Comparison of ENCODE assay signal across 9 cellular contexts in the genomic region with DNA sequence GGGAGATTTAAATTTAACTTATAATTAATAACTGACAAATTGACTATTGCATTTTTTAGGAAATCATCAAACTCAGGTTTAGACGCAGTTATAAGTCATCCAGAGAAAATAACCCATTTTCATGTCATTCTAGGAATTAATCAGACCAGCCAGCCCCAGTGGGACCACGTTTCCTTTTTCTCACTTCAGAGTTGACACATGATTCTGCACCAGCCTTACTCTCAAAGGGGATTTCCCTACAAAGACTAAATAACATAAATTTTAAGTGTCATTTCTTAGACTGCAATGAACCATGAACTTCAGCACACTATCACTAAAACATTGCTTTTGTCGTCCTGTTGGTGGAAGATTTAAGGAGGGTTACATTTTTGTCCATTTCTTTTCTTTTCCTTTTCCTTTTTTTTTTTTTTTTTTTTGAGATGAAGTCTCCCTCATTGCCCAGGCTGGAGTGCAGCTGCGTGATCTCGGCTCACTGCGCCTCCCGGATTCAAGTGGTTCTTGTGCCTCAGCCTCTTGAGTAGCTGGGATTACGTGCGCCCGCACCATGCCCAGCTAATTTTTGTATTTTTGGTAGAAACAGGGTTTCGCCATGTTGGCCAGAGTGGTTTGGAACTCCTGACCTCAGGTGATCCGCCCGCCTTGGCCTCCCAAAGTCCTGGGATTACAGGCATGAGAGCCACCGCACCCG.
A peak's percentile ranks its signal among the peaks of the same experiment; 100 is the strongest.
DNase-seq lines count a peak whose midpoint lies in the region; ATAC-seq lines count a peak whose summit lies in the region.
"Had no signal": no experiment of that assay in that cellular context is flagged by ENCODE, and none has a peak within 500 bp of the region (broad histone marks: within the 10 kb centered on the region; RNA-seq: fewer than 3 reads in every experiment).

No MANE protein-coding gene starts in this region.

- no peaks in the 10 kb centered on the region for H3K9me3 Mint-ChIP-seq in T-helper 2 cell treated with Interferon-gamma antibody and Interleukin-4, amounts not matched to agents 5 μg/mL and 100 μg/mL, for 36 hours
- H3K9me3 Mint-ChIP-seq in stimulated activated memory B cell treated with anti-CD40 and anti-IgM and Interleukin-4, amounts not matched to agents 10 μg/mL and 1 μg/mL and 100 μg/mL, for 72 hours: peaks cover 11% of the 10 kb centered on the region

- peaks cover 10% of the 10 kb centered on the region for H3K4me1 Mint-ChIP-seq in T-helper 2 cell treated with Interferon-gamma antibody and Interleukin-4, amounts not matched to agents 5 μg/mL and 100 μg/mL, for 36 hours (ENCODE audit: low read depth)
- H3K4me1 Mint-ChIP-seq in stimulated activated memory B cell treated with anti-CD40 and anti-IgM and Interleukin-4, amounts not matched to agents 10 μg/mL and 1 μg/mL and 100 μg/mL, for 72 hours: peaks cover 51% of the 10 kb centered on the region

- H3K27me3 Mint-ChIP-seq in T-helper 2 cell treated with Interferon-gamma antibody and Interleukin-4, amounts not matched to agents 5 μg/mL and 100 μg/mL, for 36 hours (ENCODE audit: low read depth): peaks cover 26% of the 10 kb centered on the region
- no peaks in the 10 kb centered on the region for H3K27me3 Mint-ChIP-seq in stimulated activated memory B cell treated with anti-CD40 and anti-IgM and Interleukin-4, amounts not matched to agents 10 μg/mL and 1 μg/mL and 100 μg/mL, for 72 hours

- H3K36me3 Mint-ChIP-seq in T-helper 2 cell treated with Interferon-gamma antibody and Interleukin-4, amounts not matched to agents 5 μg/mL and 100 μg/mL, for 36 hours (ENCODE audit: low read depth): no peaks in the 10 kb centered on the region
- peaks cover 5% of the 10 kb centered on the region for H3K36me3 Mint-ChIP-seq in stimulated activated memory B cell treated with anti-CD40 and anti-IgM and Interleukin-4, amounts not matched to agents 10 μg/mL and 1 μg/mL and 100 μg/mL, for 72 hours

- ATAC-seq in HG02678 (IDR thresholded peaks at IDR 0.05; ENCODE audit: unreplicated experiment): peak; percentile 62
- ATAC-seq in stimulated activated memory B cell treated with anti-CD40 and anti-IgM and Interleukin-4, amounts not matched to agents 10 μg/mL and 1 μg/mL and 100 μg/mL, for 72 hours: peak; percentile 87

- no peak overlapping the region for H3K4me3 Mint-ChIP-seq in T-helper 2 cell treated with Interferon-gamma antibody and Interleukin-4, amounts not matched to agents 5 μg/mL and 100 μg/mL, for 36 hours
- H3K4me3 Mint-ChIP-seq in stimulated activated memory B cell treated with anti-CD40 and anti-IgM and Interleukin-4, amounts not matched to agents 10 μg/mL and 1 μg/mL and 100 μg/mL, for 72 hours: peak overlapping the region; percentile 56
- H3K4me3 Mint-ChIP-seq: T-helper 1 cell treated with Interleukin-12 subunit alpha and Interleukin-12 subunit beta and Interleukin-4 antibody, amounts not matched to agents 30 μg/mL and 1 μg/mL, for 36 hours had no signal

- DNase-seq in activated CD4-positive, alpha-beta T cell treated with anti-CD3 and anti-CD28 coated beads, Interleukin-2, amount 50 U/mL, for 48 hours: peak; percentile 38 to 62
- DNase-seq in activated CD4-positive, alpha-beta T cell treated with anti-CD3 and anti-CD28 coated beads, Interleukin-2, amount 50 U/mL, for 1 hour: no peak
- DNase-seq in T-helper 2 cell treated with Interferon-gamma antibody and Interleukin-4, amounts not matched to agents 5 μg/mL and 100 μg/mL, for 36 hours (ENCODE audit: low spot score): peak; percentile 51
- DNase-seq in amygdala (lab: John Stamatoyannopoulos, UW) (no peak), NCI-H2081 (lab: John Stamatoyannopoulos, UW) (no peak), activated gamma-delta T cell (lab: John Stamatoyannopoulos, UW) (no peak)

- no peak overlapping the region for H3K27ac Mint-ChIP-seq in T-helper 2 cell treated with Interferon-gamma antibody and Interleukin-4, amounts not matched to agents 5 μg/mL and 100 μg/mL, for 36 hours
- H3K27ac Mint-ChIP-seq in stimulated activated memory B cell treated with anti-CD40 and anti-IgM and Interleukin-4, amounts not matched to agents 10 μg/mL and 1 μg/mL and 100 μg/mL, for 72 hours: peak overlapping the region; percentile 67
- H3K27ac Mint-ChIP-seq: T-helper 1 cell treated with Interleukin-12 subunit alpha and Interleukin-12 subunit beta and Interleukin-4 antibody, amounts not matched to agents 30 μg/mL and 1 μg/mL, for 36 hours had no signal

Comparison
In these comparisons a context has a peak if more than half of its experiments do, and no peak if none do; other contexts are left out.
1. DNase-seq: peak in activated CD4-positive, alpha-beta T cell treated with anti-CD3 and anti-CD28 coated beads, Interleukin-2, amount 50 U/mL, for 48 hours (2 of 2) and T-helper 2 cell treated with Interferon-gamma antibody and Interleukin-4, amounts not matched to agents 5 μg/mL and 100 μg/mL, for 36 hours (single experiment); none in activated CD4-positive, alpha-beta T cell treated with anti-CD3 and anti-CD28 coated beads, Interleukin-2, amount 50 U/mL, for 1 hour (single experiment), amygdala (0 of 56), NCI-H2081 (0 of 2) and activated gamma-delta T cell (single experiment).